15 cellular contexts compared by ENCODE assay signal in the genomic region with DNA sequence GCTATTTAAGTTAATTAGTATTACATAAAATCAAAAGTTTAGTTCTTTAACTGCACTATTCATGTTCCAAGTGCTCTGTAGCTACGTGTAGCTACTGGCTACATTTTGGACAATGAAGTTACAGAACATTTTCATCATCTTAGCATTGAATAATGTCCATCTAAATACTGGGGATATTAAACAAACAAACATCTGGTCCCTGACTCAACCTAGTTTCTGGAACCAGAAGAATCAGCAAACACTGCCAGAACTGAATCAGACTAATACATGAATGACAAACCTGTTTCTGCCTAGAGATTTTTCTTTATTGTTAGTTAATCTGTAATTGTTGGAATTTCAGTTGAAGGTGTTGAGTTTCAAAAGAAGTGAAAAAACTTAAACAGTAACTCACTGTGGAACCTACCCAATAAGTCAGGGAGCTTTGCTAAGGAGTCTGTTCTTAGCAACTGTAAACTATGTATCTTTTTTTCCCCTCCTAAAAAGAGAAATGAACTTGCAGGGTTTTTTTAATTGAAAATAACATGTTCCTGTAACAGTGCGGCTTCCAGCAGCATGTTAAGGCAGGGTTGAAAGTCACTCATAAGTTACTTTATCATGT. TPM values are rescaled to one million over a fixed set of nuclear protein-coding genes. Genes with fewer than 3 reads are reported as not detected.
DNase-seq lines count a peak whose midpoint lies in the region; ATAC-seq and TF ChIP-seq lines count a peak whose summit lies in the region.
"Had no signal": no experiment of that assay in that cellular context is flagged by ENCODE, and none has a peak within 500 bp of the region (broad histone marks: within the 10 kb centered on the region; RNA-seq: fewer than 3 reads in every experiment).

No MANE protein-coding gene starts in this region.

- DNase-seq in AG08395 (ENCODE audit: low spot score) = peak; percentile 49
- DNase-seq in HFF-Myc (ENCODE audit: extremely low read depth, low read depth) = peak; percentile 3
- DNase-seq in brain microvascular endothelial cell = peak; percentile 6
- peak; percentile 82 for DNase-seq in iris pigment epithelial cell (ENCODE audit: low read depth)
- no peak for DNase-seq in germinal center (ENCODE audit: low spot score)
- DNase-seq in epidermal melanocyte (ENCODE audit: insufficient read length, low spot score) = no peak
- no peak for DNase-seq in dorsolateral prefrontal cortex
- DNase-seq: activated T-cell treated with anti-CD3 and anti-CD28 coated beads, Interleukin-2, amount 50 U/mL, for 1 hour; hippocampal formation; right lobe of liver; RPMI8226; thyroid gland had no signal

- H3K27me3 ChIP-seq in brain microvascular endothelial cell (replicated peaks) = no peaks in the 10 kb centered on the region
- H3K27me3 ChIP-seq in dorsolateral prefrontal cortex = no peaks in the 10 kb centered on the region
- H3K27me3 ChIP-seq: BLaER1 treated with 17β-estradiol and CSF1 and Interleukin-3, amounts not matched to agents 10 nM and 100 nM; cardiac muscle cell; right lobe of liver; thyroid gland had no signal

- H3K4me3 ChIP-seq in HFF-Myc (replicated peaks; ENCODE audit: low read depth, low read length) (no peak overlapping the region), brain microvascular endothelial cell (ENCODE audit: low read depth, low read length) (no peak overlapping the region), dorsolateral prefrontal cortex (no peak overlapping the region)
- H3K4me3 ChIP-seq: BLaER1 treated with 17β-estradiol and CSF1 and Interleukin-3, amounts not matched to agents 10 nM and 100 nM; cardiac muscle cell; right lobe of liver; thyroid gland had no signal

- intact Hi-C loops in dorsolateral prefrontal cortex (cut with DNase I) = no loop called here

- H3K36me3 ChIP-seq in brain microvascular endothelial cell (replicated peaks) = no peaks in the 10 kb centered on the region
- H3K36me3 ChIP-seq: right lobe of liver, thyroid gland had no signal

- no peak for TF ChIP-seq CTCF in HFF-Myc (IDR thresholded peaks at IDR 0.05; ENCODE audit: low read depth, low read length, missing control alignments)
- no peak for TF ChIP-seq CTCF in brain microvascular endothelial cell (IDR thresholded peaks at IDR 0.05; ENCODE audit: low read depth, low read length, missing control alignments)
- TF ChIP-seq CTCF in dorsolateral prefrontal cortex (IDR thresholded peaks at IDR 0.05 in 54 of 56, conservative IDR thresholded peaks at IDR 0.05 in 2 of 56; ENCODE audit: low read depth in 1 of 56, partially characterized antibody in 56 of 56) = no peak

- H3K27ac ChIP-seq in brain microvascular endothelial cell (no peak overlapping the region), dorsolateral prefrontal cortex (peak overlapping the region in 4 of 59 donors; percentile 8 to 29 (median 22))
- H3K27ac ChIP-seq: BLaER1 treated with 17β-estradiol and CSF1 and Interleukin-3, amounts not matched to agents 10 nM and 100 nM; cardiac muscle cell; right lobe of liver; thyroid gland had no signal

- in situ Hi-C loops in brain microvascular endothelial cell (cut with HindIII; ENCODE audit: low pct_ligation_motif_present, low sequenced_read_pairs) = no loop called here

- no peak for ATAC-seq in HG02798 (IDR thresholded peaks at IDR 0.05; ENCODE audit: poor library complexity, unreplicated experiment)

RNA-seq across cellular contexts. Expression of gene CDK13, which starts 58.3 kb away (rescaled TPM):
- total RNA-seq in dorsolateral prefrontal cortex = 100 to 1,000 TPM in 24 of 120 experiments, 10 to 100 TPM in 96; 64.7 to 130 (median 89.6) TPM

Comparison
In these comparisons a context has a peak if more than half of its experiments do, and no peak if none do; other contexts are left out.
1. DNase-seq: peak in AG08395 (single experiment), HFF-Myc (single experiment), brain microvascular endothelial cell (single experiment) and iris pigment epithelial cell (single experiment); none in germinal center (single experiment), epidermal melanocyte (single experiment) and dorsolateral prefrontal cortex (0 of 10).